In genomic region chr22:43945632-43946390, GRCh38 we compare ENCODE assay signal across 8 cellular contexts. TPM values are rescaled to one million over a fixed set of nuclear protein-coding genes. Genes with fewer than 3 reads are reported as not detected.
DNase-seq lines count a peak whose midpoint lies in the region; ATAC-seq and TF ChIP-seq lines count a peak whose summit lies in the region.

No MANE protein-coding gene starts in this region.

- H3K79me2 ChIP-seq in trophoblast cell (ENCODE audit: control insufficient read depth, insufficient read depth, low read length, poor library complexity) = no peaks in the 10 kb centered on the region

- peak overlapping the region; percentile 6 to 80 (median 54); a peak in 19 of 22 replicates for H3K4me2 ChIP-seq in BLaER1 treated with 17β-estradiol and CSF1 and Interleukin-3, amounts not matched to agents 10 nM and 100 nM
- H3K4me2 ChIP-seq in trophoblast cell (ENCODE audit: low read length) = no peak overlapping the region

- H3K14ac ChIP-seq in trophoblast cell (ENCODE audit: low read length) = no peak overlapping the region

- no peak overlapping the region for H2BK12ac ChIP-seq in trophoblast cell (ENCODE audit: low read length)

- H2AK5ac ChIP-seq in trophoblast cell (ENCODE audit: low read length) = no peak overlapping the region

- ATAC-seq in GM19035 (IDR thresholded peaks at IDR 0.05; ENCODE audit: unreplicated experiment) = no peak
- no peak for ATAC-seq in GM21381 (IDR thresholded peaks at IDR 0.05; ENCODE audit: unreplicated experiment)

- no peaks in the 10 kb centered on the region for H4K20me1 ChIP-seq in BLaER1 treated with 17β-estradiol and CSF1 and Interleukin-3, amounts not matched to agents 10 nM and 100 nM

- H2BK5ac ChIP-seq in trophoblast cell (ENCODE audit: low read depth, low read length, poor library complexity) = no peak overlapping the region

- no peak overlapping the region for H4K12ac ChIP-seq in trophoblast cell (ENCODE audit: low read depth, low read length)

- H3K4me3 ChIP-seq in BLaER1 treated with 17β-estradiol and CSF1 and Interleukin-3, amounts not matched to agents 10 nM and 100 nM = no peak overlapping the region
- H3K4me3 ChIP-seq in HAP-1 = no peak overlapping the region
- H3K4me3 ChIP-seq in fibroblast of villous mesenchyme (ENCODE audit: low read depth, low read length) = no peak overlapping the region
- no peak overlapping the region for H3K4me3 ChIP-seq in trophoblast cell (ENCODE audit: low read depth, low read length)

- H4K91ac ChIP-seq in trophoblast cell (ENCODE audit: low read depth, low read length) = no peak overlapping the region

- H3K36me3 ChIP-seq in BLaER1 treated with 17β-estradiol and CSF1 and Interleukin-3, amounts not matched to agents 10 nM and 100 nM = no peaks in the 10 kb centered on the region
- H3K36me3 ChIP-seq in HAP-1 (replicated peaks) (peaks cover 4% of the 10 kb centered on the region; the same call in 1 of the 2 replicates), trophoblast cell (ENCODE audit: control insufficient read depth in 1 of 2, insufficient read depth in 2 of 2, low read length in 2 of 2) (peaks cover 14% of the 10 kb centered on the region in 2 experiments)

- H3K4me1 ChIP-seq in BLaER1 treated with 17β-estradiol and CSF1 and Interleukin-3, amounts not matched to agents 10 nM and 100 nM = peaks cover 10 to 24% (median 18%) of the 10 kb centered on the region in 10 experiments
- H3K4me1 ChIP-seq in HAP-1 = no peaks in the 10 kb centered on the region
- no peaks in the 10 kb centered on the region for H3K4me1 ChIP-seq in trophoblast cell (ENCODE audit: control insufficient read depth in 1 of 2, insufficient read depth in 2 of 2, low read length in 2 of 2)

- no CpG with 5 or more reads among the region's 12 CpGs for WGBS in trophoblast cell (ENCODE audit: extremely low coverage, insufficient coverage, insufficient read length)

- DNase-seq in HAP-1 (ENCODE audit: low spot score in 2 of 2) = peak; percentile 36 to 81
- DNase-seq in RKO (ENCODE audit: low spot score) = peak; percentile 25
- peak; percentile 25 to 34 for DNase-seq in activated T-helper 1 cell treated with anti-CD3 and anti-CD28 coated beads, Interleukin-2, amount 50 U/mL, for 16 hours (ENCODE audit: low read depth in 1 of 2, low spot score in 1 of 2)
- DNase-seq in fibroblast of villous mesenchyme (ENCODE audit: low read depth) = peak; percentile 63
- peak; percentile 64 to 83 for DNase-seq in trophoblast cell

- no peak overlapping the region for H2AFZ ChIP-seq in trophoblast cell (ENCODE audit: insufficient read depth, low read length, poor library complexity)

- H3K27me3 ChIP-seq in BLaER1 treated with 17β-estradiol and CSF1 and Interleukin-3, amounts not matched to agents 10 nM and 100 nM = no peaks in the 10 kb centered on the region
- no peaks in the 10 kb centered on the region for H3K27me3 ChIP-seq in HAP-1 (ENCODE audit: low read depth)
- no peaks in the 10 kb centered on the region for H3K27me3 ChIP-seq in trophoblast cell (ENCODE audit: insufficient read depth, low read length)

- no peak overlapping the region for H4K8ac ChIP-seq in trophoblast cell (ENCODE audit: low read depth, low read length)

- no peak overlapping the region for H2BK120ac ChIP-seq in trophoblast cell (ENCODE audit: insufficient read depth, low read length, poor library complexity)

- peak overlapping the region in 2 of 11 experiments; percentile 26 to 31; a peak in 2 of 22 replicates for H3K27ac ChIP-seq in BLaER1 treated with 17β-estradiol and CSF1 and Interleukin-3, amounts not matched to agents 10 nM and 100 nM
- no peak overlapping the region for H3K27ac ChIP-seq in trophoblast cell (ENCODE audit: low read depth, low read length)

- H3K23ac ChIP-seq in trophoblast cell (ENCODE audit: low read length) = no peak overlapping the region

- TF ChIP-seq CTCF in fibroblast of villous mesenchyme (IDR thresholded peaks at IDR 0.05; ENCODE audit: insufficient read depth, low read depth, low read length) = peak; percentile 75

- no peak overlapping the region for H3K18ac ChIP-seq in trophoblast cell (ENCODE audit: low read length)

- in situ Hi-C loops in HAP-1 (cut with MboI; ENCODE audit: low sequenced_read_pairs) = no loop called here

- no peaks in the 10 kb centered on the region for H3K79me1 ChIP-seq in trophoblast cell (ENCODE audit: low read length)

- H3K4ac ChIP-seq in trophoblast cell (ENCODE audit: low read depth, low read length) = no peak overlapping the region

- H3K9ac ChIP-seq in BLaER1 treated with 17β-estradiol and CSF1 and Interleukin-3, amounts not matched to agents 10 nM and 100 nM = no peak overlapping the region; a peak in 1 of 22 replicates
- no peak overlapping the region for H3K9ac ChIP-seq in trophoblast cell (ENCODE audit: low read length)

- H3K9me3 ChIP-seq in BLaER1 treated with 17β-estradiol and CSF1 and Interleukin-3, amounts not matched to agents 10 nM and 100 nM (replicated peaks in 1 of 11) = peaks cover 0 to 8% (median 0%) of the 10 kb centered on the region in 11 experiments; a peak in 2 of 22 replicates
- no peaks in the 10 kb centered on the region for H3K9me3 ChIP-seq in HAP-1
- H3K9me3 ChIP-seq in trophoblast cell (ENCODE audit: insufficient read depth, low read depth, low read length) = peaks cover 1% of the 10 kb centered on the region

RNA-seq across cellular contexts. Expression of gene SAMM50, which starts 9.4 kb away (rescaled TPM):
- total RNA-seq in fibroblast of villous mesenchyme = 37.6 and 37.7 TPM in 2 replicates
- polyA plus RNA-seq in trophoblast cell (2013) = 32.3 and 33.1 TPM in 2 replicates

RNA-seq across cellular contexts. Expression of gene PNPLA3, which starts 22.2 kb away (rescaled TPM):
- total RNA-seq in fibroblast of villous mesenchyme = 5.5 and 8.2 TPM in 2 replicates
- polyA plus RNA-seq in trophoblast cell (2013) = 6.9 and 7.6 TPM in 2 replicates

RNA-seq across cellular contexts. Expression of gene PNPLA5, which starts 54.0 kb away (rescaled TPM):
- not detected in 2 replicates for total RNA-seq in fibroblast of villous mesenchyme
- polyA plus RNA-seq in trophoblast cell (2013) = not detected in 2 replicates
